ENCODE assay signal across 8 cellular contexts in the genomic region with DNA sequence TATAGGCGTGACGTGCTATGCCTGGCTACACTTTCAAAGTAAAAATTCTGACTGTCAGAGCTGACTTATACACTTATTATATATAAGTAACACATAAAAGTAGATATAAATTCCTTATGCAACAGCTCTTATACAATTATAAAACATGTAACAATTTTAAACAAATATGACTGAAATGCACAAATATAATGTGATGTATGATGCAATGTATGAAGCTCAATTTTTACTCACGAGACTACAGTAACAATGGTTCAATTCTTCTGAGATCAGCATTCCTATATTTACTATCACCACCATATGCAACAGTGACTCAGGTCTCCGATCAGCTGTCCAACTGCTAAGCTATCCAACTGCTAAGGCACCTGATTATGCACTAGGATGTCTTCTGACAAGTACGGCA.
"Had no signal": no experiment of that assay in that cellular context is flagged by ENCODE, and none has a peak within 500 bp of the region (broad histone marks: within the 10 kb centered on the region; RNA-seq: fewer than 3 reads in every experiment).

No MANE protein-coding gene starts in this region.

- H3K4me3 ChIP-seq: GM23338 had no signal

- ATAC-seq: GM23338 had no signal

- H3K27me3 Mint-ChIP-seq: IgD-negative memory B cell had no signal

- DNase-seq: H9, HCEC 1CT, KG1 had no signal

- FAIRE-seq: H1, H54 had no signal

- H3K4me1 Mint-ChIP-seq: H9 had no signal

- H3K4me3 Mint-ChIP-seq: GM23338, H9 had no signal

- H2AFZ ChIP-seq: GM23338 had no signal

- H3K4me2 ChIP-seq: GM23338 had no signal

- H3K27ac Mint-ChIP-seq: GM23338, H9, IgD-negative memory B cell had no signal

- H3K27ac ChIP-seq: HL-60 had no signal

- H3K9me3 Mint-ChIP-seq: GM23338, H9, IgD-negative memory B cell had no signal
